23 cellular contexts compared by ENCODE assay signal in genomic region chr10:132861116-132861691, GRCh38.
DNase-seq lines count a peak whose midpoint lies in the region; ATAC-seq and TF ChIP-seq lines count a peak whose summit lies in the region.
"Had no signal": no experiment of that assay in that cellular context is flagged by ENCODE, and none has a peak within 500 bp of the region (broad histone marks: within the 10 kb centered on the region; RNA-seq: fewer than 3 reads in every experiment).

No MANE protein-coding gene starts in this region.

- no peak for TF ChIP-seq POLR2A in upper lobe of left lung (IDR thresholded peaks at IDR 0.05)

- no peaks in the 10 kb centered on the region for H3K27me3 Mint-ChIP-seq in WTC11 (ENCODE audit: low read depth)

- ATAC-seq in Right ventricle myocardium inferior: no peak
- ATAC-seq in left cardiac atrium: no peak
- ATAC-seq in WTC11: no peak
- ATAC-seq in left lobe of liver: no peak
- ATAC-seq in upper lobe of left lung (ENCODE audit: low FRiP score in 2 of 2): no peak
- no peak for ATAC-seq in HG03521 (IDR thresholded peaks at IDR 0.05; ENCODE audit: unreplicated experiment)
- ATAC-seq: stimulated activated naive CD8-positive, alpha-beta T cell treated with anti-CD3 and anti-CD28 coated beads, Interleukin-15, Interleukin-2, amounts not matched to agents 100 U/mL and 50 U/mL, for 24 hours had no signal

- no peak overlapping the region for H3K4me3 ChIP-seq in upper lobe of left lung
- H3K4me3 ChIP-seq: HAP-1, SJCRH30, tibial nerve had no signal

- no peaks in the 10 kb centered on the region for H3K36me3 ChIP-seq in upper lobe of left lung
- H3K36me3 ChIP-seq: brain microvascular endothelial cell, HAP-1, SJCRH30, tibial nerve had no signal

- no peak overlapping the region for H3K4me3 Mint-ChIP-seq in WTC11
- H3K4me3 Mint-ChIP-seq: CD8-positive, alpha-beta memory T cell; memory B cell; naive B cell had no signal

- no peak overlapping the region for H3K27ac ChIP-seq in upper lobe of left lung
- H3K27ac ChIP-seq: brain microvascular endothelial cell, parathyroid adenoma, SJCRH30, tibial nerve had no signal

- no peak for TF ChIP-seq EP300 in upper lobe of left lung (IDR thresholded peaks at IDR 0.05)

- peaks cover 0 to 9% (median 0%) of the 10 kb centered on the region in 4 donors for H3K4me1 ChIP-seq in upper lobe of left lung
- H3K4me1 ChIP-seq: HAP-1, parathyroid adenoma, SJCRH30 had no signal

- no peak overlapping the region for H3K27ac Mint-ChIP-seq in WTC11
- H3K27ac Mint-ChIP-seq: CD8-positive, alpha-beta memory T cell; memory B cell had no signal

- peak; percentile 56 for DNase-seq in Right ventricle myocardium inferior (ENCODE audit: missing footprints)
- DNase-seq in left cardiac atrium: no peak
- DNase-seq in WTC11 (ENCODE audit: low spot score): peak; percentile 8
- DNase-seq in left lobe of liver (ENCODE audit: low spot score): peak; percentile 33
- peak; percentile 15 to 66 for DNase-seq in upper lobe of left lung
- no peak for DNase-seq in NCI-H2107 (lab: John Stamatoyannopoulos, UW)
- DNase-seq in midbrain (lab: John Stamatoyannopoulos, UW): no peak
- DNase-seq: brain microvascular endothelial cell; CD8-positive, alpha-beta memory T cell; cortex of kidney; DMS79; Kasumi-1; naive B cell; NCI-H1092; NCI-H2029 treated with DMSO at 0.1 percent for 48 hours; SJCRH30; stimulated activated CD4-positive, alpha-beta T cell treated with anti-CD3 and anti-CD28 coated beads, Interleukin-2, amount 100 ng/mL, for 48 hours; stimulated activated naive CD8-positive, alpha-beta T cell treated with anti-CD3 and anti-CD28 coated beads, Interleukin-15, Interleukin-2, amounts not matched to agents 100 U/mL and 50 U/mL, for 24 hours had no signal

- H3K36me3 Mint-ChIP-seq in WTC11: no peaks in the 10 kb centered on the region
- H3K36me3 Mint-ChIP-seq: CD8-positive, alpha-beta memory T cell had no signal

- H3K27me3 ChIP-seq in upper lobe of left lung: peaks cover 0 to 11% (median 0%) of the 10 kb centered on the region in 4 donors
- H3K27me3 ChIP-seq: brain microvascular endothelial cell, SJCRH30 had no signal

- no peaks in the 10 kb centered on the region for H3K9me3 Mint-ChIP-seq in WTC11

- POLR2A ChIA-PET in WTC11 (lab: Charles Lee): no interaction called here

- peaks cover 2% of the 10 kb centered on the region for H3K4me1 Mint-ChIP-seq in WTC11

- intact Hi-C loops in Right ventricle myocardium inferior (cut with DNase I): no loop called here
- intact Hi-C loops in left cardiac atrium (cut with DNase I): no loop called here

- 83 to 86% methylated on average over 22 of the region's 22 CpGs for WGBS in upper lobe of left lung, 2 donors

- CTCF ChIA-PET in WTC11 (lab: Charles Lee): interaction anchor here (0.6 to 1.4 kb wide), 8 partner anchors 8 to 267 kb away, joined by 3 to 4 read pairs (median 3); no protein-coding TSS in a partner anchor

- TF ChIP-seq CTCF in WTC11 (IDR thresholded peaks at IDR 0.05) (no peak), upper lobe of left lung (IDR thresholded peaks at IDR 0.05) (no peak)

- no peaks in the 10 kb centered on the region for H3K9me3 ChIP-seq in upper lobe of left lung
- H3K9me3 ChIP-seq: HAP-1, SJCRH30 had no signal

TF ChIP-seq in WTC11, 78 proteins besides CTCF, POLR2A, EP300 and RAD21:
- no peak for TF ChIP-seq OVOL2 (CRISPR knock-in tag; IDR thresholded peaks at IDR 0.05; ENCODE audit: borderline replicate concordance)
- TF ChIP-seq EMX1 (CRISPR knock-in tag; IDR thresholded peaks at IDR 0.05): no peak
- TF ChIP-seq NFATC4 (CRISPR knock-in tag; IDR thresholded peaks at IDR 0.05): no peak
- TF ChIP-seq SP1 (CRISPR knock-in tag; conservative IDR thresholded peaks at IDR 0.05): no peak
- TF ChIP-seq ZNF671 (CRISPR knock-in tag; IDR thresholded peaks at IDR 0.05): no peak
- TF ChIP-seq, protein P1, sequence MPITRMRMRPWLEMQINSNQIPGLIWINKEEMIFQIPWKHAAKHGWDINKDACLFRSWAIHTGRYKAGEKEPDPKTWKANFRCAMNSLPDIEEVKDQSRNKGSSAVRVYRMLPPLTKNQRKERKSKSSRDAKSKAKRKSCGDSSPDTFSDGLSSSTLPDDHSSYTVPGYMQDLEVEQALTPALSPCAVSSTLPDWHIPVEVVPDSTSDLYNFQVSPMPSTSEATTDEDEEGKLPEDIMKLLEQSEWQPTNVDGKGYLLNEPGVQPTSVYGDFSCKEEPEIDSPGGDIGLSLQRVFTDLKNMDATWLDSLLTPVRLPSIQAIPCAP (CRISPR knock-in tag; IDR thresholded peaks at IDR 0.05): no peak
- no peak for TF ChIP-seq ATF1 (CRISPR knock-in tag; IDR thresholded peaks at IDR 0.05)

Comparison
In these comparisons a context has a peak if more than half of its experiments do, and no peak if none do; other contexts are left out.
1. DNase-seq: peak in Right ventricle myocardium inferior (single experiment), WTC11 (single experiment), left lobe of liver (single experiment) and upper lobe of left lung (2 of 2); none in left cardiac atrium (single experiment), NCI-H2107 (single experiment) and midbrain (single experiment).